Comparison of ENCODE assay signal across 16 cellular contexts in genomic region chr18:9426753-9427152, GRCh38. TPM values are rescaled to one million over a fixed set of nuclear protein-coding genes. Genes with fewer than 3 reads are reported as not detected.
DNase-seq lines count a peak whose midpoint lies in the region; ATAC-seq and TF ChIP-seq lines count a peak whose summit lies in the region.
"Had no signal": no experiment of that assay in that cellular context is flagged by ENCODE, and none has a peak within 500 bp of the region (broad histone marks: within the 10 kb centered on the region; RNA-seq: fewer than 3 reads in every experiment).

No MANE protein-coding gene starts in this region.

- no peak for ATAC-seq in Right ventricle myocardium inferior
- ATAC-seq in HG03108 (IDR thresholded peaks at IDR 0.05; ENCODE audit: unreplicated experiment), result no peak
- ATAC-seq: CD8-positive, alpha-beta T cell; GM23338 had no signal

- H3K9me3 ChIP-seq in WERI-Rb-1 (ENCODE audit: severe bottlenecking) (peaks cover 9% of the 10 kb centered on the region), suprapubic skin (peaks cover 4% of the 10 kb centered on the region)

- H3K27me3 ChIP-seq in WERI-Rb-1 (ENCODE audit: insufficient read depth, low read depth, severe bottlenecking) (no peaks in the 10 kb centered on the region), suprapubic skin (no peaks in the 10 kb centered on the region)
- H3K27me3 ChIP-seq: BLaER1 had no signal

- WGBS in suprapubic skin, result 82% methylated on average over 7 of the region's 7 CpGs

- peak overlapping the region; percentile 29 for H3K27ac ChIP-seq in WERI-Rb-1
- peak overlapping the region; percentile 18 for H3K27ac ChIP-seq in suprapubic skin
- H3K27ac ChIP-seq: BLaER1 had no signal

- H3K4me1 ChIP-seq in suprapubic skin, result peaks cover 37% of the 10 kb centered on the region
- H3K4me1 ChIP-seq: BLaER1 had no signal

- no peaks in the 10 kb centered on the region for H3K36me3 ChIP-seq in WERI-Rb-1
- no peaks in the 10 kb centered on the region for H3K36me3 ChIP-seq in suprapubic skin
- H3K36me3 ChIP-seq: BLaER1 had no signal

- no peak for TF ChIP-seq POLR2A in suprapubic skin (IDR thresholded peaks at IDR 0.05)

- TF ChIP-seq CTCF in WERI-Rb-1 (IDR thresholded peaks at IDR 0.05; ENCODE audit: low read depth, low read length) (no peak), suprapubic skin (IDR thresholded peaks at IDR 0.05) (no peak)

- DNase-seq in Right ventricle myocardium inferior (ENCODE audit: missing footprints), result peak; percentile 62
- DNase-seq in cardiac septum (ENCODE audit: low spot score), result no peak
- no peak for DNase-seq in WERI-Rb-1
- peak; percentile 38 for DNase-seq in islet precursor cell
- DNase-seq in suprapubic skin (ENCODE audit: low spot score in 2 of 2), result no peak
- DNase-seq in cerebellar cortex (ENCODE audit: low spot score), result no peak
- DNase-seq in NCI-H510A treated with DMSO at 0.1 percent for 48 hours (lab: John Stamatoyannopoulos, UW), result no peak
- DNase-seq: 8988T; Calu3; CD8-positive, alpha-beta T cell; DMS79 treated with DMSO at 0.1 percent for 48 hours; GF-D8; HCEC 1CT had no signal

- intact Hi-C loops in Right ventricle myocardium inferior (cut with DNase I) (no loop called here), cardiac septum (cut with DNase I) (no loop called here)

- H3K4me3 ChIP-seq in WERI-Rb-1 (ENCODE audit: low read depth, low read length) (no peak overlapping the region), suprapubic skin (no peak overlapping the region)
- H3K4me3 ChIP-seq: BLaER1, GM23338 had no signal

- no peak for TF ChIP-seq EP300 in suprapubic skin (IDR thresholded peaks at IDR 0.05)

RNA-seq across cellular contexts. Expression of gene RALBP1, which starts 48.6 kb away (rescaled TPM):
- total RNA-seq in Right ventricle myocardium inferior, result 48.7 TPM
- 51.0 TPM for total RNA-seq in cardiac septum
- 100 to 1,000 TPM; 168 to 213 (median 178) TPM for total RNA-seq in suprapubic skin

Comparison
In these comparisons a context has a peak if more than half of its experiments do, and no peak if none do; other contexts are left out.
1. DNase-seq: peak in Right ventricle myocardium inferior (single experiment) and islet precursor cell (single experiment); none in cardiac septum (single experiment), WERI-Rb-1 (single experiment), suprapubic skin (0 of 2), cerebellar cortex (single experiment) and NCI-H510A treated with DMSO at 0.1 percent for 48 hours (single experiment).